ENCODE assay signal across 8 cellular contexts in the genomic region with DNA sequence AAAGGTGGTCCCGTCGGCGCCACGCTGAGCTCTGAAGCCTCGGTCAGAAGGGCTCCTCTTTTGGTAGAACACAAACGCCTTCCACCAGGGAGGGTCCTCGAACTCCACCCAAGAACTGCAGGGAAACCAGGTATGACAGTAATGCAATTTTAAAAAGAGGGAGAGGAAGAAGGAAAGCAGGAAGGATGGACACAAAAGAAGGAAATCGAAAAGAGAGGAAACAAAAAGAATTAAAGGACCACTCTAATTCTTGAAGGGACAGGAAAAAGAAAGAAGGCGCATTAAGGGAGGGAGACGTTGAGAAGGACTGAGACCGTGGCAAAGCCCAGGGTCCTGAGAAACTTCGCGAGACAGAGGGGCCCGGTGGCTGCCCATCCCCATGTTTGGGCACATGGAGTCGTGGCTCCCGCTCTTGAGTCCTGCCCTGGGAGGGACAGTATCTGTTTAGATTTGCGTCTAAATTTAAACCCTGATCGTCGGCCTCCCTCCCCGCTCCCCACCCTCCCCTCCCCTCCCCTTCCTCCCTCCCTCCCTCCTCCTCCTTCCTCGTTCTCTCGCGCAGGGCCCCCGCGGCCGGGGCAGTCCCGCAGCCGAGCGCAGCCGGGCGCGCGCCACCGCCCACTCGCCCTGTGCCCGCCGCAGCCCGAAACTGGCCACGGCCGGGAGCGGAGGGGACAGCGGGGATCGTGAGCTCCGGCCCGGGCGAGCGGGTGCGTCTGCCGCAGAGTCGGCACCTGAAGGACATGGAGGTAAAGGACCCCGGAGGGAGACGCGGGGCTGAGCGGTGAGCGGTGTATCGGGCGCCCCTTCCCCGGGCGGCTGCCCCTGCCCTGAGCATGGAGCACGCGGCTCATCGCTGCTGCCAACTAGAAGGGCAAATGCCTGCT. TPM values are rescaled to one million over a fixed set of nuclear protein-coding genes. Genes with fewer than 3 reads are reported as not detected.
DNase-seq lines count a peak whose midpoint lies in the region; ATAC-seq, FAIRE-seq and TF ChIP-seq lines count a peak whose summit lies in the region.

A gene with protein sequence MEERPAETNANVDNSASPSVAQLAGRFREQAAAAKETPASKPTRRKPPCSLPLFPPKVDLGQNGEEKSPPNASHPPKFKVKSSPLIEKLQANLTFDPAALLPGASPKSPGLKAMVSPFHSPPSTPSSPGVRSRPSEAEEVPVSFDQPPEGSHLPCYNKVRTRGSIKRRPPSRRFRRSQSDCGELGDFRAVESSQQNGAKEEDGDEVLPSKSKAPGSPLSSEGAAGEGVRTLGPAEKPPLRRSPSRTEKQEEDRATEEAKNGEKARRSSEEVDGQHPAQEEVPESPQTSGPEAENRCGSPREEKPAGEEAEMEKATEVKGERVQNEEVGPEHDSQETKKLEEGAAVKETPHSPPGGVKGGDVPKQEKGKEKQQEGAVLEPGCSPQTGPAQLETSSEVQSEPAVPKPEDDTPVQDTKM (plus strand): TSS at position 552 of the 887 bp plus-strand sequence. CDS start 192 bp downstream, at position 744.

- WGBS in testis, 2 donors, result 12% methylated on average over 23 to 36 of the region's 62 CpGs

- no peaks in the 10 kb centered on the region for H3K9me2 ChIP-seq in Karpas-422 (replicated peaks; ENCODE audit: insufficient read depth, low read length)

- peak; percentile 50 for ATAC-seq in naive thymus-derived CD4-positive, alpha-beta T cell

- H3K27me3 ChIP-seq in Karpas-422 (ENCODE audit: low read length) (no peaks in the 10 kb centered on the region), testis (no peaks in the 10 kb centered on the region)
- H3K27me3 ChIP-seq in naive thymus-derived CD4-positive, alpha-beta T cell (ENCODE audit: control insufficient read depth in 2 of 2, insufficient read depth in 2 of 2, low read length in 2 of 2), result no peaks in the 10 kb centered on the region

- no peaks in the 10 kb centered on the region for H4K20me1 ChIP-seq in Karpas-422 (ENCODE audit: insufficient read depth, low read depth, low read length)

- peak within 1 kb of the TSS; percentile 85 to 98 (median 97) for H3K27ac Mint-ChIP-seq in naive thymus-derived CD4-positive, alpha-beta T cell

- no peaks in the 10 kb centered on the region for H3K27me3 Mint-ChIP-seq in naive thymus-derived CD4-positive, alpha-beta T cell

- peak within 1 kb of the TSS; percentile 0; the same call in 1 of the 2 replicates for H2AFZ ChIP-seq in Karpas-422 (ENCODE audit: low read length)

- DNase-seq in GM12891 (ENCODE audit: insufficient read length, low spot score), result peak; percentile 48
- DNase-seq in Karpas-422, result peak; percentile 87
- peak; percentile 16 for DNase-seq in epithelial cell of esophagus (ENCODE audit: low read depth)
- peak in 8 of 9 donors; percentile 37 to 83 (median 40) for DNase-seq in naive thymus-derived CD4-positive, alpha-beta T cell
- DNase-seq in testis, result peak; percentile 33
- DNase-seq in NCI-H128 (lab: John Stamatoyannopoulos, UW; ENCODE audit: unreplicated experiment), result no peak
- DNase-seq in DMS114 treated with DMSO at 0.1 percent for 48 hours (lab: John Stamatoyannopoulos, UW; ENCODE audit: unreplicated experiment), result no peak

- peak within 1 kb of the TSS; percentile 94 for H3K4me2 ChIP-seq in Karpas-422 (ENCODE audit: low read depth, low read length, poor library complexity, severe bottlenecking)

- H3K9me3 ChIP-seq in Karpas-422 (ENCODE audit: low read length) (no peaks in the 10 kb centered on the region), testis (no peaks in the 10 kb centered on the region)
- H3K9me3 ChIP-seq in naive thymus-derived CD4-positive, alpha-beta T cell (ENCODE audit: control insufficient read depth in 2 of 3, low read length in 3 of 3), result no peaks in the 10 kb centered on the region

- H3K27ac ChIP-seq in Karpas-422 (ENCODE audit: low read length), result peak within 1 kb of the TSS; percentile 93
- peak within 1 kb of the TSS; percentile 94 for H3K27ac ChIP-seq in naive thymus-derived CD4-positive, alpha-beta T cell (ENCODE audit: low read depth, low read length)
- peak within 1 kb of the TSS; percentile 50 to 80 for H3K27ac ChIP-seq in testis

- POLR2A ChIA-PET in activated CD8-positive, alpha-beta memory T cell treated with anti-CD3 and anti-CD28 coated beads for 36 hours (lab: Charles Lee), result interaction anchor here (1.2 kb wide), 1 partner anchor 12 kb away, joined by 3 read pairs; no protein-coding TSS in a partner anchor
- POLR2A ChIA-PET in naive thymus-derived CD4-positive, alpha-beta T cell (lab: Charles Lee), result interaction anchor here (0.9 to 16.0 kb wide), 6 partner anchors 7 to 305 kb away, joined by 4 to 276 read pairs (median 22); no protein-coding TSS in a partner anchor

- peak within 1 kb of the TSS; percentile 94 for H3K9ac ChIP-seq in Karpas-422 (ENCODE audit: low read length)

- TF ChIP-seq POLR2A in GM12891 (IDR thresholded peaks at IDR 0.05; ENCODE audit: low read depth, low read length), result peak; percentile 65; the same call in 1 of the 2 replicates
- no peak for TF ChIP-seq POLR2A in testis (IDR thresholded peaks at IDR 0.05)

- H3K9me3 Mint-ChIP-seq in naive thymus-derived CD4-positive, alpha-beta T cell, result peaks cover 3 to 17% (median 8%) of the 10 kb centered on the region in 11 donors

- intact Hi-C loops in naive thymus-derived CD4-positive, alpha-beta T cell (cut with micrococcal nuclease), result loop anchor here (1.0 to 10.0 kb wide), 8 partner anchors 7 to 1739 kb away; partner anchors contain the start of genes BLZF1 (in 1 of the 2), CREG1 (in 1 of the 2), DCAF6 (in 1 of the 2) and MPC2 (in 1 of the 2)
- intact Hi-C loops in testis (cut with DNase I; ENCODE audit: low total_unique reads), result no loop called here

- FAIRE-seq in GM12891 (lab: Jason Lieb, UNC), result peak; percentile 40

- H3K4me1 ChIP-seq in Karpas-422 (ENCODE audit: low read length) (peaks cover 83% of the 10 kb centered on the region), testis (peaks cover 10% of the 10 kb centered on the region)
- peaks cover 63 to 65% of the 10 kb centered on the region in 2 donors for H3K4me1 ChIP-seq in naive thymus-derived CD4-positive, alpha-beta T cell (ENCODE audit: control insufficient read depth in 2 of 2, insufficient read depth in 2 of 2, low read length in 2 of 2)

- H3K4me3 Mint-ChIP-seq in naive thymus-derived CD4-positive, alpha-beta T cell, result peak within 1 kb of the TSS; percentile 82 to 99 (median 95)

- H3K36me3 Mint-ChIP-seq in naive thymus-derived CD4-positive, alpha-beta T cell, result peaks cover 13 to 51% (median 20%) of the 10 kb centered on the region in 5 donors

- TF ChIP-seq CTCF in epithelial cell of esophagus (IDR thresholded peaks at IDR 0.05; ENCODE audit: insufficient read depth, low read depth, low read length, missing control alignments) (no peak), testis (IDR thresholded peaks at IDR 0.05) (no peak)

- H3K4me1 Mint-ChIP-seq in naive thymus-derived CD4-positive, alpha-beta T cell, result peaks cover 61 to 79% (median 74%) of the 10 kb centered on the region in 7 donors

- H3K36me3 ChIP-seq in Karpas-422 (ENCODE audit: insufficient read depth, low read length), result no peaks in the 10 kb centered on the region; the same call in 1 of the 2 replicates
- peaks cover 0 to 5% (median 4%) of the 10 kb centered on the region in 3 experiments for H3K36me3 ChIP-seq in naive thymus-derived CD4-positive, alpha-beta T cell (ENCODE audit: control insufficient read depth in 2 of 3, insufficient read depth in 3 of 3, low read length in 3 of 3)
- H3K36me3 ChIP-seq in testis (ENCODE audit: low read depth, missing control alignments), result no peaks in the 10 kb centered on the region

- H3K79me2 ChIP-seq in Karpas-422 (ENCODE audit: low read length), result peaks cover 46% of the 10 kb centered on the region

- peak within 1 kb of the TSS; percentile 81 for H3K4me3 ChIP-seq in Karpas-422 (ENCODE audit: low read length)
- H3K4me3 ChIP-seq in epithelial cell of esophagus (ENCODE audit: low read length), result peak within 1 kb of the TSS; percentile 42
- H3K4me3 ChIP-seq in naive thymus-derived CD4-positive, alpha-beta T cell (ENCODE audit: low read length), result peak within 1 kb of the TSS; percentile 73
- H3K4me3 ChIP-seq in testis, result peak within 1 kb of the TSS; percentile 60 to 66

- CTCF ChIA-PET in activated CD8-positive, alpha-beta memory T cell treated with anti-CD3 and anti-CD28 coated beads for 36 hours (lab: Charles Lee), result interaction anchor here (1.0 to 1.3 kb wide), 4 partner anchors 17 to 87 kb away, joined by 3 to 6 read pairs (median 4); no protein-coding TSS in a partner anchor
- CTCF ChIA-PET in naive thymus-derived CD4-positive, alpha-beta T cell (lab: Charles Lee), result interaction anchor here (1.2 to 9.8 kb wide), 5 partner anchors 13 to 58 kb away, joined by 4 to 283 read pairs (median 11); no protein-coding TSS in a partner anchor

TF ChIP-seq in GM12891, 5 proteins besides CTCF, POLR2A, EP300 and RAD21:
- TF ChIP-seq POLR2AphosphoS5 (IDR thresholded peaks at IDR 0.05; ENCODE audit: low read depth, low read length), result 0 out of 2 replicates have a peak, but pooled peaks have one; percentile 29
- TF ChIP-seq SPI1 (IDR thresholded peaks at IDR 0.05; ENCODE audit: low read depth, low read length), result no peak
- 0 out of 2 replicates have a peak, but pooled peaks have one; percentile 22 for TF ChIP-seq POU2F2 (IDR thresholded peaks at IDR 0.05; ENCODE audit: low read depth, low read length)
- TF ChIP-seq TAF1 (IDR thresholded peaks at IDR 0.05; ENCODE audit: low read depth, low read length), result 0 out of 2 replicates have a peak, but pooled peaks have one; percentile 39
- TF ChIP-seq PAX5 (IDR thresholded peaks at IDR 0.05; ENCODE audit: insufficient read depth, low read length, severe bottlenecking), result no peak

RNA-seq across cellular contexts. Expression of the gene that starts here (rescaled TPM):
- 60.0 TPM for polyA plus RNA-seq in GM12891 (2012; ENCODE audit: low read depth, missing spikeins)
- total RNA-seq in Karpas-422 (2014; rRNA removed; shearing (Covaris generic); ENCODE audit: low replicate concordance), result 85.4 and 116 TPM in 2 replicates
- 10 to 100 TPM; 44.1 to 46.7 TPM for total RNA-seq in activated CD8-positive, alpha-beta memory T cell treated with anti-CD3 and anti-CD28 coated beads for 36 hours
- 100 to 1,000 TPM in 4 of 5 experiments, 10 to 100 TPM in 1; 75.0 to 153 (median 140) TPM for total RNA-seq in naive thymus-derived CD4-positive, alpha-beta T cell
- polyA plus RNA-seq in naive thymus-derived CD4-positive, alpha-beta T cell, result 100 to 1,000 TPM in 1 of 2 donors, 10 to 100 TPM in 1; 94.7 to 135 TPM
- total RNA-seq in testis, result 10 to 100 TPM; 13.8 to 24.7 TPM
- 14.1 TPM for polyA plus RNA-seq in testis (ENCODE audit: insufficient read depth, low read depth, low replicate concordance)

Comparison
In these comparisons a context has a peak if more than half of its experiments do, and no peak if none do; other contexts are left out.
1. DNase-seq: peak in GM12891 (single experiment), Karpas-422 (single experiment), epithelial cell of esophagus (single experiment), naive thymus-derived CD4-positive, alpha-beta T cell (8 of 9) and testis (single experiment); none in NCI-H128 (single experiment) and DMS114 treated with DMSO at 0.1 percent for 48 hours (single experiment).
2. Peak in every context shown above with its lines, with median percentiles within 50 percentile points of each other: H3K27ac ChIP-seq and H3K4me3 ChIP-seq.